Comparison of ENCODE assay signal across 38 cellular contexts in the genomic region with DNA sequence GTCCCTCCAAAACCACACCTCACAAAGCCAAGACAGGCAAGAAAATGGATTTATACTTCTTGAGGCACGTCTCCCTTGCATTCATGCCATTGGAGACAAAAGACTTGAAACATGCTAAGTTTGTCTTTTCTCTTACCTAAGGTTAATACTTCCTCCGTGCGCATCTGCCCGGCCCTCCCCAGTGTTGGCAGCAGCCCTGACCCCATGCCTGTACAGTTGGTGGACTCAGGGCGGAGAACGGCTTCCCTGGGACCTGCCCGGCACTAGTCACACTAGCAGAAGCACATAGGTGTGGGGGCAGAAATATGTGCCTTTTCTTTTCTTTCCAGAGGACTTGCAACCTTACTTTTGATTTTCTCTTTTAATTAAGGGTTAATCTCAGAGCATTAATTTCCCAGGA.
"Had no signal": no experiment of that assay in that cellular context is flagged by ENCODE, and none has a peak within 500 bp of the region (broad histone marks: within the 10 kb centered on the region; RNA-seq: fewer than 3 reads in every experiment).

No MANE protein-coding gene starts in this region.

- H3K4me1 Mint-ChIP-seq: central memory CD8-positive, alpha-beta T cell had no signal

- H3K36me3 ChIP-seq: adrenal gland, ascending aorta, brain microvascular endothelial cell, breast epithelium, cardiac muscle cell had no signal

- H3K9me3 ChIP-seq: adrenal gland, ascending aorta, body of pancreas, breast epithelium had no signal

- H3K27ac ChIP-seq: adrenal gland, ascending aorta, body of pancreas, brain microvascular endothelial cell, breast epithelium, cardiac muscle cell had no signal

- H3K36me3 Mint-ChIP-seq: activated naive CD4-positive, alpha-beta T cell treated with anti-CD3 and anti-CD28 coated beads, Interleukin-2, amount 10 ng/mL, durations not matched to agents 7 days and 5 days; activated naive CD4-positive, alpha-beta T cell treated with anti-CD3 and anti-CD28 coated beads, Interleukin-2, amount 50 U/mL, for 24 hours; activated naive CD8-positive, alpha-beta T cell; activated naive CD8-positive, alpha-beta T cell treated with anti-CD3 and anti-CD28 coated beads for 36 hours; activated naive CD8-positive, alpha-beta T cell treated with anti-CD3 and anti-CD28 coated beads, Interleukin-2, amount 10 ng/mL, durations not matched to agents 7 days and 5 days; brain had no signal

- H3K9me3 Mint-ChIP-seq: activated naive CD4-positive, alpha-beta T cell treated with anti-CD3 and anti-CD28 coated beads for 36 hours; activated naive CD4-positive, alpha-beta T cell treated with anti-CD3 and anti-CD28 coated beads, Interleukin-2, amount 10 ng/mL, durations not matched to agents 7 days and 5 days; activated naive CD4-positive, alpha-beta T cell treated with anti-CD3 and anti-CD28 coated beads, Interleukin-2, amount 50 U/mL, for 24 hours; activated T-cell treated with anti-CD3 and anti-CD28 coated beads, Interleukin-2, amount 50 U/mL, for 4 hours; activated T-helper 1 cell treated with anti-CD3 and anti-CD28 coated beads, Interleukin-12 subunit alpha, Interleukin-12 subunit beta, Interleukin-2, Interleukin-4 antibody, amounts not matched to agents 30 ng/mL and 10 ng/mL and 1 ng/mL, durations not matched to agents 14 hours and 24 hours and 36 hours; activated T-helper 17 cell treated with anti-CD3 and anti-CD28 coated beads, Interleukin-2, amount 50 U/mL, for 72 hours; activated T-helper 2 cell treated with anti-CD3 and anti-CD28 coated beads, Interferon-gamma antibody, Interleukin-2, Interleukin-4, amounts not matched to agents 10 μg/mL and 5 μg/mL and 100 μg/mL, durations not matched to agents 14 hours and 24 hours and 36 hours; brain; central memory CD8-positive, alpha-beta T cell had no signal

- ATAC-seq: activated naive CD4-positive, alpha-beta T cell treated with anti-CD3 and anti-CD28 coated beads, Interleukin-2, amount 50 U/mL, for 72 hours; activated naive CD8-positive, alpha-beta T cell treated with anti-CD3 and anti-CD28 coated beads, Interleukin-2, amount 50 U/mL, for 24 hours; activated T-cell treated with anti-CD3 and anti-CD28 coated beads, Interleukin-2, amount 50 U/mL, for 4 hours; activated T-cell treated with anti-CD3 and anti-CD28 coated beads, Interleukin-2, amount 50 U/mL, for 72 hours; activated T-helper 17 cell treated with anti-CD3 and anti-CD28 coated beads, Interleukin-2, amount 50 U/mL, for 72 hours; body of pancreas had no signal

- H3K4me3 Mint-ChIP-seq: activated naive CD4-positive, alpha-beta T cell treated with anti-CD3 and anti-CD28 coated beads for 36 hours; activated naive CD4-positive, alpha-beta T cell treated with anti-CD3 and anti-CD28 coated beads, Interleukin-2, amount 10 ng/mL, durations not matched to agents 7 days and 5 days; activated naive CD4-positive, alpha-beta T cell treated with anti-CD3 and anti-CD28 coated beads, Interleukin-2, amount 50 U/mL, for 24 hours; activated naive CD8-positive, alpha-beta T cell; activated naive CD8-positive, alpha-beta T cell treated with anti-CD3 and anti-CD28 coated beads for 36 hours; activated naive CD8-positive, alpha-beta T cell treated with anti-CD3 and anti-CD28 coated beads, Interleukin-2, amount 10 ng/mL, durations not matched to agents 7 days and 5 days; activated naive CD8-positive, alpha-beta T cell treated with anti-CD3 and anti-CD28 coated beads, Interleukin-2, amount 50 U/mL, for 24 hours; activated T-cell treated with anti-CD3 and anti-CD28 coated beads, Interleukin-2, amount 50 U/mL, for 24 hours; activated T-cell treated with anti-CD3 and anti-CD28 coated beads, Interleukin-2, amount 50 U/mL, for 4 hours; activated T-cell treated with anti-CD3 and anti-CD28 coated beads, Interleukin-2, amount 50 U/mL, for 72 hours; activated T-helper 1 cell treated with anti-CD3 and anti-CD28 coated beads, Interleukin-12 subunit alpha, Interleukin-12 subunit beta, Interleukin-2, Interleukin-4 antibody, amounts not matched to agents 30 ng/mL and 10 ng/mL and 1 ng/mL, durations not matched to agents 14 hours and 24 hours and 36 hours; activated T-helper 17 cell treated with anti-CD3 and anti-CD28 coated beads, Interleukin-2, amount 50 U/mL, for 72 hours; brain; central memory CD8-positive, alpha-beta T cell had no signal

- H3K27ac Mint-ChIP-seq: activated naive CD4-positive, alpha-beta T cell treated with anti-CD3 and anti-CD28 coated beads for 36 hours; activated naive CD4-positive, alpha-beta T cell treated with anti-CD3 and anti-CD28 coated beads, Interleukin-2, amount 10 ng/mL, durations not matched to agents 7 days and 5 days; activated naive CD4-positive, alpha-beta T cell treated with anti-CD3 and anti-CD28 coated beads, Interleukin-2, amount 50 U/mL, for 24 hours; activated naive CD4-positive, alpha-beta T cell treated with anti-CD3 and anti-CD28 coated beads, Interleukin-2, amount 50 U/mL, for 72 hours; activated naive CD8-positive, alpha-beta T cell; activated naive CD8-positive, alpha-beta T cell treated with anti-CD3 and anti-CD28 coated beads for 36 hours; activated naive CD8-positive, alpha-beta T cell treated with anti-CD3 and anti-CD28 coated beads, Interleukin-2, amount 10 ng/mL, durations not matched to agents 7 days and 5 days; activated naive CD8-positive, alpha-beta T cell treated with anti-CD3 and anti-CD28 coated beads, Interleukin-2, amount 50 U/mL, for 24 hours; activated T-cell treated with anti-CD3 and anti-CD28 coated beads, Interleukin-2, amount 50 U/mL, for 24 hours; activated T-cell treated with anti-CD3 and anti-CD28 coated beads, Interleukin-2, amount 50 U/mL, for 72 hours; activated T-helper 1 cell treated with anti-CD3 and anti-CD28 coated beads, Interleukin-12 subunit alpha, Interleukin-12 subunit beta, Interleukin-2, Interleukin-4 antibody, amounts not matched to agents 30 ng/mL and 10 ng/mL and 1 ng/mL, durations not matched to agents 14 hours and 24 hours and 36 hours; activated T-helper 17 cell treated with anti-CD3 and anti-CD28 coated beads, Interleukin-2, amount 50 U/mL, for 72 hours; activated T-helper 2 cell treated with anti-CD3 and anti-CD28 coated beads, Interferon-gamma antibody, Interleukin-2, Interleukin-4, amounts not matched to agents 10 μg/mL and 5 μg/mL and 100 μg/mL, durations not matched to agents 14 hours and 24 hours and 36 hours; brain had no signal

- H3K27me3 ChIP-seq: adrenal gland, ascending aorta, body of pancreas, brain microvascular endothelial cell, breast epithelium had no signal

- H3K4me1 ChIP-seq: adrenal gland, ascending aorta, breast epithelium had no signal

- DNase-seq: activated effector memory CD4-positive, alpha-beta T cell treated with anti-CD3 and anti-CD28 coated beads, Interleukin-2, amount 50 U/mL, for 16 hours; activated effector memory CD4-positive, alpha-beta T cell treated with Interleukin-2 at 50 U/mL for 16 hours; activated gamma-delta T cell; activated gamma-delta T cell treated with Interleukin-2 at 50 U/mL for 16 hours; activated naive CD4-positive, alpha-beta T cell; activated naive CD4-positive, alpha-beta T cell treated with anti-CD3 and anti-CD28 coated beads for 36 hours; activated naive CD4-positive, alpha-beta T cell treated with anti-CD3 and anti-CD28 coated beads, Interleukin-2, amount 10 ng/mL, durations not matched to agents 7 days and 5 days; activated naive CD4-positive, alpha-beta T cell treated with anti-CD3 and anti-CD28 coated beads, Interleukin-2, amount 50 U/mL, for 16 hours; activated naive CD4-positive, alpha-beta T cell treated with Interleukin-2 at 50 U/mL for 16 hours; activated naive CD8-positive, alpha-beta T cell treated with anti-CD3 and anti-CD28 coated beads for 36 hours; activated naive CD8-positive, alpha-beta T cell treated with anti-CD3 and anti-CD28 coated beads, Interleukin-2, amount 10 ng/mL, durations not matched to agents 7 days and 5 days; activated naive CD8-positive, alpha-beta T cell treated with anti-CD3 and anti-CD28 coated beads, Interleukin-2, amount 50 U/mL, for 24 hours; activated T-cell treated with anti-CD3 and anti-CD28 coated beads, Interleukin-2, amount 50 U/mL, for 1 hour; activated T-cell treated with anti-CD3 and anti-CD28 coated beads, Interleukin-2, amount 50 U/mL, for 24 hours; activated T-cell treated with anti-CD3 and anti-CD28 coated beads, Interleukin-2, amount 50 U/mL, for 4 hours; activated T-cell treated with anti-CD3 and anti-CD28 coated beads, Interleukin-2, amount 50 U/mL, for 48 hours; activated T-cell treated with anti-CD3 and anti-CD28 coated beads, Interleukin-2, amount 50 U/mL, for 72 hours; adrenal gland; amniotic stem cell; amygdala; anterior cingulate cortex; aorta; body of pancreas; brain microvascular endothelial cell; caudate nucleus; central memory CD4-positive, alpha-beta T cell; cerebellar nuclear complex had no signal

- H3K4me3 ChIP-seq: adrenal gland, ascending aorta, body of pancreas, breast epithelium, cardiac muscle cell had no signal

- H3K27me3 Mint-ChIP-seq: activated naive CD4-positive, alpha-beta T cell treated with anti-CD3 and anti-CD28 coated beads, Interleukin-2, amount 50 U/mL, for 24 hours had no signal
